23 cellular contexts compared by ENCODE assay signal in the genomic region with DNA sequence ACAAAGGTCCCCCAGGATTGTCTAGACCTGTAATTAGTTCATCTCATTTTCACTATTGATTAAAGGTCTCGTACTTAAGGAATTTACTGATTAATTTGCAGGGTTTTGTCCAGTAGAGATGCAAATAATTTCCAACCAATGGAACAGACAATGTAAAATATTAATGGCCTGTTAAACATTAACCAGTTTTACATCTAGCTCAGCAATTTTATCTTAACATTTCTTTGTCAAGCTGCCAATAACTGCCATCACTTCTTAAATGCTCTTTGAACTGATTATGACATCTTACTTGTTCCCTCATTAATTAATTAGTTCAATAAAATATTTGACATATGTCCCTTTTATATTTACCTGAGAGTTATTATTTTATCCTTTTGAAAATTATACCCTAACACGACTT. TPM values are rescaled to one million over a fixed set of nuclear protein-coding genes. Genes with fewer than 3 reads are reported as not detected.
DNase-seq lines count a peak whose midpoint lies in the region; FAIRE-seq and TF ChIP-seq lines count a peak whose summit lies in the region.
"Had no signal": no experiment of that assay in that cellular context is flagged by ENCODE, and none has a peak within 500 bp of the region (broad histone marks: within the 10 kb centered on the region; RNA-seq: fewer than 3 reads in every experiment).

No MANE protein-coding gene starts in this region.

- no peak for TF ChIP-seq CTCF in Caco-2 (IDR thresholded peaks at IDR 0.05; ENCODE audit: insufficient read depth in 1 of 2, low read depth in 1 of 2, low read length in 1 of 2, severe bottlenecking in 1 of 2, unreplicated experiment in 1 of 2)
- no peak for TF ChIP-seq CTCF in mesothelial cell of epicardium (IDR thresholded peaks at IDR 0.05; ENCODE audit: unreplicated experiment)

- peak overlapping the region; percentile 12; the same call in 1 of the 2 replicates for H3K27ac ChIP-seq in SJSA1
- H3K27ac ChIP-seq in small intestine (ENCODE audit: low read depth in 1 of 2, low read length in 1 of 2) = no peak overlapping the region

- CTCF ChIA-PET in Caco-2 (lab: Charles Lee) = interaction anchor here (1.0 kb wide), 1 partner anchor 23 kb away, joined by 3 read pairs; no protein-coding TSS in a partner anchor

- peaks cover 9% of the 10 kb centered on the region for H3K4me1 ChIP-seq in SJSA1 (replicated peaks)
- H3K4me1 ChIP-seq in small intestine (ENCODE audit: control insufficient read depth in 2 of 2, insufficient read depth in 1 of 2, low read depth in 1 of 2, low read length in 1 of 2) = peaks cover 0 to 2% of the 10 kb centered on the region in 2 donors
- H3K4me1 ChIP-seq in Caco-2 = peaks cover 15% of the 10 kb centered on the region; the same call in 1 of the 2 replicates

- H3K4me3 Mint-ChIP-seq in Caco-2 (ENCODE audit: unreplicated experiment) (no peak overlapping the region), mesothelial cell of epicardium (no peak overlapping the region)
- H3K4me3 Mint-ChIP-seq: CD8-positive, alpha-beta T cell had no signal

- no peak overlapping the region for H3K27ac Mint-ChIP-seq in Caco-2 (ENCODE audit: unreplicated experiment)
- H3K27ac Mint-ChIP-seq in mesothelial cell of epicardium = no peak overlapping the region
- H3K27ac Mint-ChIP-seq: CD8-positive, alpha-beta T cell had no signal

- H3K27me3 ChIP-seq in SJSA1 (replicated peaks) = no peaks in the 10 kb centered on the region
- H3K27me3 ChIP-seq in small intestine (ENCODE audit: control insufficient read depth in 2 of 2, insufficient read depth in 2 of 2, low read length in 2 of 2) = no peaks in the 10 kb centered on the region
- no peaks in the 10 kb centered on the region for H3K27me3 ChIP-seq in Caco-2 (replicated peaks; ENCODE audit: control insufficient read depth, insufficient read depth, low read length)

- peak; percentile 56 for DNase-seq in HT-29 (ENCODE audit: low spot score)
- DNase-seq in SJSA1 (ENCODE audit: low read depth in 1 of 2, low spot score in 2 of 2) = no peak
- peak; percentile 95 for DNase-seq in small intestine
- no peak for DNase-seq in dedifferentiated amniotic fluid mesenchymal stem cell (ENCODE audit: extremely low spot score)
- no peak for DNase-seq in SW480 (ENCODE audit: low spot score)
- DNase-seq in Caco-2 = no peak
- no peak for DNase-seq in mesothelial cell of epicardium (ENCODE audit: low spot score in 2 of 2, unreplicated experiment in 2 of 2)
- DNase-seq: AML-193; C1 segment of cervical spinal cord; CD8-positive, alpha-beta T cell; GF-D8; GOT3; NCI-H1105; NCI-H146; NCI-H2029; NCI-H345; NCI-H524 treated with DMSO at 0.1 percent for 48 hours; NCI-H82; Right ventricle myocardium superior; SW 1271 had no signal

- H3K4me1 Mint-ChIP-seq in Caco-2 (ENCODE audit: low read depth, unreplicated experiment) (peaks cover 14% of the 10 kb centered on the region), mesothelial cell of epicardium (peaks cover 12% of the 10 kb centered on the region)

- intact Hi-C loops in Caco-2 (cut with micrococcal nuclease; ENCODE audit: unreplicated experiment) = no loop called here

- H3K9me3 Mint-ChIP-seq in Caco-2 (ENCODE audit: unreplicated experiment) (no peaks in the 10 kb centered on the region), mesothelial cell of epicardium (peaks cover 14% of the 10 kb centered on the region)
- H3K9me3 Mint-ChIP-seq: CD8-positive, alpha-beta T cell had no signal

- no peaks in the 10 kb centered on the region for H3K36me3 Mint-ChIP-seq in Caco-2 (ENCODE audit: insufficient read depth, unreplicated experiment)
- no peaks in the 10 kb centered on the region for H3K36me3 Mint-ChIP-seq in mesothelial cell of epicardium
- H3K36me3 Mint-ChIP-seq: CD8-positive, alpha-beta T cell had no signal

- H3K9me3 ChIP-seq in SJSA1 (replicated peaks) (no peaks in the 10 kb centered on the region), small intestine (ENCODE audit: control insufficient read depth, low read depth) (no peaks in the 10 kb centered on the region), Caco-2 (no peaks in the 10 kb centered on the region)

- H3K36me3 ChIP-seq in SJSA1 (no peaks in the 10 kb centered on the region), small intestine (ENCODE audit: control insufficient read depth in 2 of 2, insufficient read depth in 2 of 2, low read length in 2 of 2) (no peaks in the 10 kb centered on the region), Caco-2 (ENCODE audit: control insufficient read depth, insufficient read depth, low read length) (no peaks in the 10 kb centered on the region)

- H3K4me3 ChIP-seq in SJSA1 = no peak overlapping the region
- no peak overlapping the region for H3K4me3 ChIP-seq in small intestine (ENCODE audit: low read depth in 1 of 2, low read length in 2 of 2)
- no peak overlapping the region for H3K4me3 ChIP-seq in Caco-2 (ENCODE audit: low read depth, low read length)

- BruUV-seq in Caco-2 (replicated peaks; lab: Mats Ljungman, UMichigan) = no TSS peak

- H3K27me3 Mint-ChIP-seq in Caco-2 (ENCODE audit: insufficient read depth, unreplicated experiment) (no peaks in the 10 kb centered on the region), mesothelial cell of epicardium (ENCODE audit: low read depth) (no peaks in the 10 kb centered on the region)

- 0 to 48% (median 22%) methylated on average over 2 of the region's 2 CpGs for WGBS in small intestine, 3 donors

- peak; percentile 78 for FAIRE-seq in islet of Langerhans (lab: Jason Lieb, UNC)
- peak; percentile 96 for FAIRE-seq in small intestine (lab: Jason Lieb, UNC)

- POLR2A ChIA-PET in Caco-2 (lab: Charles Lee) = no interaction called here

RNA-seq across cellular contexts. Expression of a gene that starts 9.4 kb away (rescaled TPM):
- total RNA-seq in HT-29 (2014; rRNA removed; shearing (Covaris generic)) = not detected in 2 replicates
- total RNA-seq in SJSA1 (2014; rRNA removed; shearing (Covaris generic)) = not detected in 2 replicates
- polyA plus RNA-seq in small intestine = 10 to 100 TPM in 1 of 3 donors, 1 to 10 TPM in 1, under 1 TPM in 1; 0.18 to 10.3 (median 2.2) TPM
- total RNA-seq in Caco-2 (2022) (not detected in 2 replicates), mesothelial cell of epicardium (not detected in 3 replicates)
- total RNA-seq: CD8-positive, alpha-beta T cell; OCI-LY7; Right ventricle myocardium superior had no signal
- polyA plus RNA-seq: AG04450 had no signal

Comparison
In these comparisons a context has a peak if more than half of its experiments do, and no peak if none do; other contexts are left out.
1. DNase-seq: peak in HT-29 (single experiment) and small intestine (single experiment); none in SJSA1 (0 of 2), dedifferentiated amniotic fluid mesenchymal stem cell (single experiment), SW480 (single experiment), Caco-2 (0 of 2) and mesothelial cell of epicardium (0 of 2).